Comparison of ENCODE assay signal across 28 cellular contexts in genomic region chr2:132751838-132752237, GRCh38.
"Had no signal": no experiment of that assay in that cellular context is flagged by ENCODE, and none has a peak within 500 bp of the region (broad histone marks: within the 10 kb centered on the region; RNA-seq: fewer than 3 reads in every experiment).

No MANE protein-coding gene starts in this region.

- H3K9me3 ChIP-seq: esophagus squamous epithelium, gastrocnemius medialis, heart right ventricle, left lung, lower lobe of right lung, mucosa of descending colon had no signal

- H3K36me3 Mint-ChIP-seq: mesothelial cell of epicardium, naive B cell had no signal

- H3K4me3 Mint-ChIP-seq: endodermal cell, mesothelial cell of epicardium, naive B cell had no signal

- H3K27ac Mint-ChIP-seq: endodermal cell, mesothelial cell of epicardium had no signal

- H3K4me1 ChIP-seq: esophagus squamous epithelium, gastrocnemius medialis, heart right ventricle, left lung, lower lobe of right lung had no signal

- H3K27ac ChIP-seq: coronary artery, dorsolateral prefrontal cortex, epithelial cell of prostate, esophagus squamous epithelium, gastrocnemius medialis, heart right ventricle, left lung, lower lobe of right lung had no signal

- H3K4me3 ChIP-seq: coronary artery, dorsolateral prefrontal cortex, esophagus squamous epithelium, gastrocnemius medialis, heart right ventricle, left lung, lower lobe of right lung, mucosa of descending colon had no signal

- H3K27me3 ChIP-seq: dorsolateral prefrontal cortex, esophagus squamous epithelium, gastrocnemius medialis, heart right ventricle, left lung had no signal

- ATAC-seq: esophagus mucosa, gastrocnemius medialis, heart right ventricle, left cardiac atrium, left lung, left ventricle myocardium superior, lower lobe of right lung, mucosa of descending colon had no signal

- DNase-seq: dermis blood vessel endothelial cell; dorsolateral prefrontal cortex; effector CD4-positive, alpha-beta T cell; effector memory CD4-positive, alpha-beta T cell; endodermal cell; erythroblast; esophagus squamous epithelium; foreskin fibroblast; foreskin melanocyte; gastrocnemius medialis; glutamatergic neuron; heart right ventricle; hippocampal formation; left cardiac atrium; left lung; left ventricle myocardium superior; lower lobe of right lung; mesenchymal stem cell; mucosa of descending colon; naive B cell had no signal

- H3K9me3 Mint-ChIP-seq: endodermal cell, mesothelial cell of epicardium had no signal

- FAIRE-seq: colon, endometrium, islet of Langerhans, keratinocyte had no signal

- H3K4me1 Mint-ChIP-seq: mesothelial cell of epicardium, naive B cell had no signal

- H3K36me3 ChIP-seq: esophagus squamous epithelium, gastrocnemius medialis, heart right ventricle, left lung, lower lobe of right lung had no signal
